Comparison of ENCODE assay signal across 9 cellular contexts in genomic region chr4:122224348-122224747, GRCh38.
A peak's percentile ranks its signal among the peaks of the same experiment; 100 is the strongest.
DNase-seq lines count a peak whose midpoint lies in the region; ATAC-seq and TF ChIP-seq lines count a peak whose summit lies in the region.
"Had no signal": no experiment of that assay in that cellular context is flagged by ENCODE, and none has a peak within 500 bp of the region (broad histone marks: within the 10 kb centered on the region; RNA-seq: fewer than 3 reads in every experiment).

No MANE protein-coding gene starts in this region.

- H4K20me1 ChIP-seq in DOHH2 (ENCODE audit: control insufficient read depth, insufficient read depth, low read depth, low read length) (no peaks in the 10 kb centered on the region), H9 (ENCODE audit: control insufficient read depth, insufficient read depth, insufficient read length) (no peaks in the 10 kb centered on the region)

- H2BK20ac ChIP-seq in H9 (ENCODE audit: low read depth, low read length, poor library complexity, severe bottlenecking), result no peak overlapping the region

- DNase-seq in H9 (peak; percentile 28), iPS-NIHi11 (ENCODE audit: low spot score) (peak; percentile 20), MG63 (no peak), putamen (ENCODE audit: low spot score) (no peak)
- DNase-seq in activated CD4-positive, alpha-beta T cell treated with anti-CD3 and anti-CD28 coated beads for 48 hours, result peak; percentile 8

- no peak overlapping the region for H2BK5ac ChIP-seq in H9 (ENCODE audit: insufficient read length, low read length)

- no peak overlapping the region for H4K91ac ChIP-seq in H9 (ENCODE audit: insufficient read length, low read depth, low read length)

- TF ChIP-seq CTCF in DOHH2 (IDR thresholded peaks at IDR 0.05; ENCODE audit: low read depth, low read length, poor library complexity, severe bottlenecking), result peak; percentile 49
- TF ChIP-seq CTCF in H9 (conservative IDR thresholded peaks at IDR 0.05), result no peak

- H3K9me3 ChIP-seq in DOHH2 (ENCODE audit: control insufficient read depth, insufficient read depth, low read length) (no peaks in the 10 kb centered on the region), H9 (ENCODE audit: control insufficient read depth, low read depth, low read length) (no peaks in the 10 kb centered on the region), MG63 (no peaks in the 10 kb centered on the region)

- H3K4me3 ChIP-seq in DOHH2 (ENCODE audit: low read length) (no peak overlapping the region), MG63 (no peak overlapping the region)

- no peak overlapping the region for H3K4me3 Mint-ChIP-seq in H9
- H3K4me3 Mint-ChIP-seq: T-cell had no signal

- no peaks in the 10 kb centered on the region for H3K79me1 ChIP-seq in H9 (ENCODE audit: insufficient read depth, low read depth, low read length, poor library complexity, severe bottlenecking)

- H3K36me3 Mint-ChIP-seq in H9 (ENCODE audit: insufficient read depth in 1 of 3, low read depth in 3 of 3), result peaks cover 3 to 14% (median 7%) of the 10 kb centered on the region in 3 experiments; a peak in 5 of 7 replicates

- H3K27me3 ChIP-seq in DOHH2 (ENCODE audit: control insufficient read depth, low read length) (no peaks in the 10 kb centered on the region), H9 (ENCODE audit: insufficient read depth, low read length) (no peaks in the 10 kb centered on the region), MG63 (no peaks in the 10 kb centered on the region)

- H3K4me1 Mint-ChIP-seq in H9, result peaks cover 6% of the 10 kb centered on the region in 2 experiments; a peak in 3 of 4 replicates

- no peak overlapping the region for H3K4ac ChIP-seq in H9 (ENCODE audit: low read depth, low read length)

- no peaks in the 10 kb centered on the region for H3F3A ChIP-seq in DOHH2 (ENCODE audit: control insufficient read depth, insufficient read depth)

- H3K9ac ChIP-seq in H9 (ENCODE audit: extremely low read depth, insufficient read length, low read length), result no peak overlapping the region

- H3K27ac ChIP-seq in DOHH2 (ENCODE audit: low read depth, low read length), result no peak overlapping the region
- H3K27ac ChIP-seq in H9 (ENCODE audit: insufficient read length, low read depth, low read length), result no peak overlapping the region

- no peak overlapping the region for H2BK12ac ChIP-seq in H9 (ENCODE audit: insufficient read length, low read depth, low read length)

- peaks cover 6% of the 10 kb centered on the region for H3K36me3 ChIP-seq in DOHH2 (ENCODE audit: control insufficient read depth, low read length)
- peaks cover 6% of the 10 kb centered on the region; the same call in 1 of the 2 replicates for H3K36me3 ChIP-seq in MG63

- H3K23me2 ChIP-seq in H9 (ENCODE audit: insufficient read length, low read depth, low read length, poor library complexity, severe bottlenecking), result no peaks in the 10 kb centered on the region

- H3K14ac ChIP-seq in H9 (ENCODE audit: insufficient read depth, low read length), result no peak overlapping the region

- no peaks in the 10 kb centered on the region for H3K9me2 ChIP-seq in DOHH2 (replicated peaks; ENCODE audit: control insufficient read depth, low read length)

- H3K4me1 ChIP-seq in DOHH2 (ENCODE audit: control insufficient read depth, low read length) (no peaks in the 10 kb centered on the region), H9 (ENCODE audit: insufficient read depth, low read length) (no peaks in the 10 kb centered on the region)

- H2BK15ac ChIP-seq in H9 (ENCODE audit: low read depth, low read length), result no peak overlapping the region

- H2BK120ac ChIP-seq in H9 (ENCODE audit: low read depth, low read length, poor library complexity, severe bottlenecking), result no peak overlapping the region

- ATAC-seq in HG03521 (IDR thresholded peaks at IDR 0.05; ENCODE audit: unreplicated experiment), result no peak
- no peak for ATAC-seq in HG02763 (IDR thresholded peaks at IDR 0.05; ENCODE audit: unreplicated experiment)
- ATAC-seq: T-cell had no signal

- H4K8ac ChIP-seq in H9 (replicated peaks; ENCODE audit: insufficient read length, low read depth, low read length), result no peak overlapping the region

- H3K4me2 ChIP-seq in DOHH2 (ENCODE audit: low read length) (no peak overlapping the region), H9 (ENCODE audit: insufficient read depth, insufficient read length, low read length) (no peak overlapping the region)

- H3K23ac ChIP-seq in H9 (ENCODE audit: insufficient read length, low read depth, low read length), result no peak overlapping the region

- H3K27ac Mint-ChIP-seq in H9, result no peak overlapping the region
- H3K27ac Mint-ChIP-seq: T-cell had no signal

- no peaks in the 10 kb centered on the region for H3K9me3 Mint-ChIP-seq in H9
- H3K9me3 Mint-ChIP-seq: T-cell had no signal

- no peak overlapping the region for H2AFZ ChIP-seq in H9 (ENCODE audit: low read length)

- H4K5ac ChIP-seq in H9 (ENCODE audit: insufficient read length, low read depth, low read length), result no peak overlapping the region

- no peaks in the 10 kb centered on the region for H3K27me3 Mint-ChIP-seq in H9 (ENCODE audit: low read depth)
- H3K27me3 Mint-ChIP-seq: T-cell had no signal

- H2AK5ac ChIP-seq in H9 (ENCODE audit: insufficient read length, low read length), result no peak overlapping the region

- no peak overlapping the region for H3K18ac ChIP-seq in H9 (ENCODE audit: insufficient read length, low read depth, low read length)

- H3K79me2 ChIP-seq in DOHH2 (ENCODE audit: control insufficient read depth, low read length) (no peaks in the 10 kb centered on the region), H9 (ENCODE audit: insufficient read depth, low read length) (no peaks in the 10 kb centered on the region)

- WGBS in H9 (ENCODE audit: extremely low coverage, insufficient read length, low lambda C conversion rate), result no CpG with 5 or more reads among the region's 4 CpGs

- no peak overlapping the region for H3K56ac ChIP-seq in H9 (ENCODE audit: insufficient read length, low read depth, low read length)

- H3T11ph ChIP-seq in H9 (ENCODE audit: low read length), result no peak overlapping the region

Comparison
In these comparisons a context has a peak if more than half of its experiments do, and no peak if none do; other contexts are left out.
1. DNase-seq: peak in H9 (single experiment), activated CD4-positive, alpha-beta T cell treated with anti-CD3 and anti-CD28 coated beads for 48 hours (single experiment) and iPS-NIHi11 (single experiment); none in MG63 (single experiment) and putamen (single experiment).